8 cellular contexts compared by ENCODE assay signal in genomic region chr19:46745521-46746280, GRCh38. TPM values are rescaled to one million over a fixed set of nuclear protein-coding genes. Genes with fewer than 3 reads are reported as not detected.
DNase-seq lines count a peak whose midpoint lies in the region; ATAC-seq, FAIRE-seq and TF ChIP-seq lines count a peak whose summit lies in the region.

FKRP (plus strand) TSS chr19:46746057; CDS start chr19:46755451, 9,394 bp downstream.

- no peaks in the 10 kb centered on the region for H3K27me3 ChIP-seq in CD4-positive, alpha-beta memory T cell (ENCODE audit: insufficient read depth, low read length)
- H3K27me3 ChIP-seq in HAP-1 (ENCODE audit: low read depth): no peaks in the 10 kb centered on the region
- H3K27me3 ChIP-seq in K562 (ENCODE audit: control insufficient read depth in 2 of 2, insufficient read depth in 2 of 2, low read length in 2 of 2): no peaks in the 10 kb centered on the region
- no peaks in the 10 kb centered on the region for H3K27me3 ChIP-seq in smooth muscle cell (ENCODE audit: low read depth)

- peaks cover 43% of the 10 kb centered on the region for H3K4me1 ChIP-seq in CD4-positive, alpha-beta memory T cell (ENCODE audit: insufficient read depth, low read length)
- H3K4me1 ChIP-seq in HAP-1: peaks cover 11% of the 10 kb centered on the region
- H3K4me1 ChIP-seq in K562 (replicated peaks in 1 of 2; ENCODE audit: control insufficient read depth in 2 of 2, insufficient read depth in 2 of 2, low read length in 2 of 2): peaks cover 18 to 39% of the 10 kb centered on the region in 2 experiments; a peak in 4 of 5 replicates
- H3K4me1 ChIP-seq in smooth muscle cell (ENCODE audit: low read depth): peaks cover 8% of the 10 kb centered on the region

- in situ Hi-C loops in HAP-1 (cut with MboI; ENCODE audit: low sequenced_read_pairs): no loop called here
- in situ Hi-C loops in K562 (cut with MboI): no loop called here

- H3F3A ChIP-seq in smooth muscle cell (ENCODE audit: low read depth): no peaks in the 10 kb centered on the region

- H3K4me2 ChIP-seq in K562 (ENCODE audit: insufficient read depth, low read length) (peak within 1 kb of the TSS; percentile 94), smooth muscle cell (peak within 1 kb of the TSS; percentile 99)

- WGBS in K562 (ENCODE audit: insufficient coverage, low coverage, missing lambda C conversion rate): 2% methylated on average over 26 of the region's 68 CpGs
- WGBS in smooth muscle cell (ENCODE audit: low lambda C conversion rate): 0% methylated on average over 8 of the region's 68 CpGs

- H2AFZ ChIP-seq in K562 (ENCODE audit: low read depth, low read length) (peak within 1 kb of the TSS; percentile 74), smooth muscle cell (ENCODE audit: low read depth) (peak within 1 kb of the TSS; percentile 82)

- BruUV-seq in K562 (replicated peaks; lab: Mats Ljungman, UMichigan): no TSS peak

- H3K9ac ChIP-seq in K562 (ENCODE audit: insufficient read depth in 1 of 2, low read depth in 2 of 2, low read length in 2 of 2) (peak within 1 kb of the TSS; percentile 91 to 99), smooth muscle cell (ENCODE audit: low read depth) (peak within 1 kb of the TSS; percentile 93)

- peaks cover 11% of the 10 kb centered on the region for H3K36me3 ChIP-seq in CD4-positive, alpha-beta memory T cell (ENCODE audit: insufficient read depth, low read length)
- H3K36me3 ChIP-seq in HAP-1 (replicated peaks) (peaks cover 19% of the 10 kb centered on the region), K562 (ENCODE audit: control insufficient read depth, insufficient read depth, low read length) (peaks cover 35% of the 10 kb centered on the region; the same call in 1 of the 3 replicates), smooth muscle cell (ENCODE audit: low read depth) (no peaks in the 10 kb centered on the region)

- peaks cover 61% of the 10 kb centered on the region for H3K79me2 ChIP-seq in K562 (ENCODE audit: control insufficient read depth, insufficient read depth, low read length)
- H3K79me2 ChIP-seq in smooth muscle cell (ENCODE audit: low read depth): peaks cover 57% of the 10 kb centered on the region

- H3K9me3 Mint-ChIP-seq in CD4-positive, alpha-beta memory T cell: no peaks in the 10 kb centered on the region

- peaks cover 2% of the 10 kb centered on the region for H3K9me1 ChIP-seq in K562 (ENCODE audit: control insufficient read depth, insufficient read depth, low read length)

- FAIRE-seq in K562 (lab: Jason Lieb, UNC): no peak

- POLR2A ChIA-PET in CD4-positive, alpha-beta memory T cell (lab: Charles Lee; ENCODE audit: partially characterized antibody): interaction anchor here (0.6 to 1.8 kb wide), 5 partner anchors 19 to 145 kb away, joined by 3 to 8 read pairs (median 4); partner anchors contain the start of genes CALM3 and SLC1A5
- POLR2A ChIA-PET in RWPE1 (lab: Yijun Ruan, JAX; ENCODE audit: low non-redundant PET): no interaction called here
- POLR2A ChIA-PET in K562 (lab: Yijun Ruan, JAX): interaction anchor here (0.6 to 1.0 kb wide), 2 partner anchors 9 to 31 kb away, joined by 4 to 5 read pairs; no protein-coding TSS in a partner anchor

- peaks cover 28% of the 10 kb centered on the region for H4K20me1 ChIP-seq in K562 (replicated peaks; ENCODE audit: control insufficient read depth, insufficient read depth, low read length)
- H4K20me1 ChIP-seq in smooth muscle cell (ENCODE audit: low read depth): peaks cover 50% of the 10 kb centered on the region

- H3K4me1 Mint-ChIP-seq in CD4-positive, alpha-beta memory T cell: peaks cover 38 to 71% (median 53%) of the 10 kb centered on the region in 4 donors

- intact Hi-C loops in CD4-positive, alpha-beta memory T cell (cut with micrococcal nuclease): loop anchor here (2.0 to 5.0 kb wide), 2 partner anchors 41 to 133 kb away; no protein-coding TSS in a partner anchor
- intact Hi-C loops in K562 (cut with micrococcal nuclease): loop anchor here (2.0 kb wide), 1 partner anchor 41 kb away; no protein-coding TSS in a partner anchor

- no peak; the same call in 1 of the 2 replicates for TF ChIP-seq POLR2A in K562 (conservative IDR thresholded peaks at IDR 0.05)

- H3K27ac ChIP-seq in CD4-positive, alpha-beta memory T cell (ENCODE audit: low read depth, low read length): peak within 1 kb of the TSS; percentile 76
- H3K27ac ChIP-seq in RWPE1 (peak within 1 kb of the TSS; percentile 84), K562 (ENCODE audit: extremely low read depth, low read depth, low read length) (peak within 1 kb of the TSS; percentile 88), smooth muscle cell (ENCODE audit: low read depth) (peak within 1 kb of the TSS; percentile 56)

- CTCF ChIA-PET in CD4-positive, alpha-beta memory T cell (lab: Charles Lee; ENCODE audit: partially characterized antibody): interaction anchor here (2.1 to 7.2 kb wide), 2 partner anchors 15 to 42 kb away, joined by 10 to 52 read pairs; no protein-coding TSS in a partner anchor
- CTCF ChIA-PET in RWPE1 (lab: Yijun Ruan, JAX): interaction anchor here (0.6 to 0.7 kb wide), 3 partner anchors 12 to 530 kb away, joined by 3 to 5 read pairs (median 3); no protein-coding TSS in a partner anchor
- CTCF ChIA-PET in K562 (lab: Yijun Ruan, JAX; ENCODE audit: low intra/inter-chr PET ratio): no interaction called here

- no peaks in the 10 kb centered on the region for H3K9me3 ChIP-seq in CD4-positive, alpha-beta memory T cell (ENCODE audit: control insufficient read depth in 1 of 2, low read length in 2 of 2)
- H3K9me3 ChIP-seq in HAP-1 (no peaks in the 10 kb centered on the region), K562 (replicated peaks; ENCODE audit: control insufficient read depth, insufficient read depth, low read depth, low read length) (no peaks in the 10 kb centered on the region), smooth muscle cell (replicated peaks; ENCODE audit: low read depth) (no peaks in the 10 kb centered on the region)

- no peak for TF ChIP-seq EP300 in K562 (IDR thresholded peaks at IDR 0.05; ENCODE audit: low read length)

- H3K4me3 Mint-ChIP-seq in CD4-positive, alpha-beta memory T cell: peak within 1 kb of the TSS; percentile 88 to 94 (median 90)

- H3K36me3 Mint-ChIP-seq in CD4-positive, alpha-beta memory T cell: peaks cover 6 to 20% of the 10 kb centered on the region in 2 donors

- no peak for TF ChIP-seq RAD21 in K562 (CRISPR knock-in tag; conservative IDR thresholded peaks at IDR 0.05 in 1 of 2, IDR thresholded peaks at IDR 0.05 in 1 of 2)

- peak in 3 of 5 donors; percentile 21 to 44 (median 27) for DNase-seq in CD4-positive, alpha-beta memory T cell
- DNase-seq in HAP-1 (ENCODE audit: low spot score in 2 of 2): peak in 1 of 2 experiments; percentile 47
- DNase-seq in RWPE1 (ENCODE audit: low spot score): no peak
- peak; percentile 33 to 87 (median 80) for DNase-seq in K562 (ENCODE audit: extremely low read depth in 1 of 4, low spot score in 3 of 4)
- peak; percentile 85 for DNase-seq in iPS-NIHi11 (ENCODE audit: low spot score)
- no peak for DNase-seq in smooth muscle cell (lab: John Stamatoyannopoulos, UW; ENCODE audit: unreplicated experiment)
- no peak for DNase-seq in kidney glomerular epithelial cell (lab: John Stamatoyannopoulos, UW)
- DNase-seq in NCI-H2196 (lab: John Stamatoyannopoulos, UW; ENCODE audit: unreplicated experiment): no peak

- peak within 1 kb of the TSS; percentile 54 to 80 for H3K4me3 ChIP-seq in CD4-positive, alpha-beta memory T cell (ENCODE audit: low read length in 2 of 2)
- H3K4me3 ChIP-seq in HAP-1 (peak within 1 kb of the TSS; percentile 91), K562 (peak within 1 kb of the TSS; percentile 98), smooth muscle cell (peak within 1 kb of the TSS; percentile 97)

- H3K27me3 Mint-ChIP-seq in CD4-positive, alpha-beta memory T cell: no peaks in the 10 kb centered on the region

- peak within 1 kb of the TSS; percentile 92 to 96 (median 95) for H3K27ac Mint-ChIP-seq in CD4-positive, alpha-beta memory T cell

- ATAC-seq in K562: peak; percentile 75

- TF ChIP-seq CTCF in RWPE1 (conservative IDR thresholded peaks at IDR 0.05; ENCODE audit: low read depth): no peak
- no peak for TF ChIP-seq CTCF in K562 (IDR thresholded peaks at IDR 0.05 in 2 of 3, conservative IDR thresholded peaks at IDR 0.05 in 1 of 3; ENCODE audit: insufficient read depth in 2 of 3, low read depth in 1 of 3, low read length in 3 of 3)
- no peak for TF ChIP-seq CTCF in smooth muscle cell (IDR thresholded peaks at IDR 0.05; ENCODE audit: borderline replicate concordance, insufficient read depth, poor library complexity, severe bottlenecking)

TF ChIP-seq in K562, 482 proteins besides CTCF, POLR2A, EP300 and RAD21 (continues in another document):
- TF ChIP-seq ESRRB (CRISPR knock-in tag; IDR thresholded peaks at IDR 0.05; ENCODE audit: borderline replicate concordance): no peak
- TF ChIP-seq ZNF253 (CRISPR knock-in tag; conservative IDR thresholded peaks at IDR 0.05): no peak

RNA-seq across cellular contexts. Expression of gene FKRP, which starts in this region (rescaled TPM):
- 10 to 100 TPM; 24.4 to 28.9 TPM for total RNA-seq in CD4-positive, alpha-beta memory T cell
- 1 to 10 TPM; 3.0 to 5.7 TPM for polyA plus RNA-seq in CD4-positive, alpha-beta memory T cell
- 36.3 and 57.4 TPM in 2 replicates for total RNA-seq in K562 (2011; cell fraction: chromatin; rRNA removed; ENCODE audit: low replicate concordance)
- 33.4 and 35.1 TPM in 2 replicates for total RNA-seq in K562 (2011; cell fraction: nucleolus; rRNA removed)
- total RNA-seq in K562 (2011; cell fraction: nucleoplasm; rRNA removed): 38.6 TPM in 2 replicates
- 8.2 and 11.3 TPM in 2 replicates for total RNA-seq in K562 (2014; rRNA removed)
- total RNA-seq in K562 (2014; rRNA removed; fragmentation: Illumina TruSeq; extraction: Trizol): 4.9 and 5.0 TPM in 2 replicates
- total RNA-seq in K562 (2015; rRNA removed; fragmentation: Illumina TruSeq; extraction: Trizol): 7.3 and 7.6 TPM in 2 replicates
- 11.2 and 14.9 TPM in 2 replicates for total RNA-seq in K562 (2021)
- 3.7 and 5.4 TPM in 2 replicates for polyA plus RNA-seq in K562 (2011; rRNA removed)
- polyA plus RNA-seq in K562 (2011; cell fraction: cytosol; rRNA removed): 4.9 and 11.1 TPM in 2 replicates
- 12.2 and 17.7 TPM in 2 replicates for polyA plus RNA-seq in K562 (2011; cell fraction: nucleus; rRNA removed)
- 14.0 and 18.1 TPM in 2 replicates for polyA plus RNA-seq in K562 (2012)
- polyA plus RNA-seq in K562 (2014; fragmentation: Illumina TruSeq; extraction: Trizol): 6.5 and 10.2 TPM in 2 replicates
- 1 to 10 TPM in 1 of 2 experiments, under 1 TPM in 1; 0.68 to 1.1 TPM for polyA plus RNA-seq in K562 (2014; fragmentation: Nextera tagmentation; extraction: Ambion mirVana)
- polyA plus RNA-seq in K562 (2014; rRNA removed): 15.2 and 16.1 TPM in 2 replicates
- 2.7 and 5.2 TPM in 2 replicates for polyA minus RNA-seq in K562 (2011; rRNA and poly(A)+ RNA removed)
- polyA minus RNA-seq in K562 (2011; cell fraction: cytosol; rRNA and poly(A)+ RNA removed): 3.1 and 6.5 TPM in 2 replicates
- polyA minus RNA-seq in K562 (2011; cell fraction: nucleus; rRNA and poly(A)+ RNA removed): 4.4 and 7.3 TPM in 2 replicates
- total RNA-seq in smooth muscle cell: 13.8 and 35.2 TPM in 2 replicates
- polyA plus RNA-seq in smooth muscle cell: 18.9 and 27.2 TPM in 2 replicates

Comparison
In these comparisons a context has a peak if more than half of its experiments do, and no peak if none do; other contexts are left out.
1. DNase-seq: peak in CD4-positive, alpha-beta memory T cell (3 of 5), K562 (4 of 4) and iPS-NIHi11 (single experiment); none in RWPE1 (single experiment), smooth muscle cell (single experiment), kidney glomerular epithelial cell (single experiment) and NCI-H2196 (single experiment).
2. Peak in every context shown above with its lines, with median percentiles within 50 percentile points of each other: H3K27ac ChIP-seq and H3K4me3 ChIP-seq.